29 cellular contexts compared by ENCODE assay signal in the genomic region with DNA sequence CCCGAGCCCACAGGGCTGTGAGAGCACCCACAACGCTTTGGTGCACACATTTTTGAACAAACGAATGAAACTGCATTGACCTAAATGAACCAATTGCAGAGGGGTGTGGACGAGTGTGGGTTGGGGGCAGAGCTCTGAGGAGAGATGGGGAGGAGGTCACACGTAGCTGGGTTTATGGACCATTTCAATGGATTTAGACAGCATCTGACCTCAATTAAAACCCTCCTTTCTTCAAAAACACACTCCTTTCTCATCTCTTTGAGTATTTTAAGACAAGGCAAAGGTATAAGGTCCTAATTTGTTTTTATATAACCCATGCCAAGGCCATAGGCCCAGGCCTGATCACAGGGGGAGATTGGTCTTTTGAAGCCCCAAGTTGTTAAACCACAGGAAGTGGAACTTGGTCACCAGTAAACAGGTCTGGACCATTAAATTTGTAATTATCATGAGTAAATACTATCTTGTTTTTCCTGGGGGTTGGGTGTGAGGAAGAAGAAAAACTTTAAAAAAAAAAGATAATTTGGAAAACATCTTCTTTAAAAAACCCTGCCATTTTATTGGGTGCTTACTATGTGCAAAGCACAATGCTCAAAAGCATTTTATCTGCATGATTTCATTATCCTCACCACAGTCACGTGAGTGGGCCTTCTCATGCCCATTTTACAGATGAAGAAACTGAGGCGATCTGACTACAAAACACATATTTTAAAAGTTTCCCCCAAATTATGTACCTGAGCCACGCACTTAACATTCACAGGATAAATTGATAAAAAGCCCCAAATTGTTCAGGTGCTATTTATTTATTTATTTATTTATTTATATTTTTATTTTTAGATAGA. TPM values are rescaled to one million over a fixed set of nuclear protein-coding genes. Genes with fewer than 3 reads are reported as not detected.
DNase-seq lines count a peak whose midpoint lies in the region; ATAC-seq and TF ChIP-seq lines count a peak whose summit lies in the region.
"Had no signal": no experiment of that assay in that cellular context is flagged by ENCODE, and none has a peak within 500 bp of the region (broad histone marks: within the 10 kb centered on the region; RNA-seq: fewer than 3 reads in every experiment).

No MANE protein-coding gene starts in this region.

- DNase-seq in activated naive CD8-positive, alpha-beta T cell treated with anti-CD3 and anti-CD28 coated beads, Interleukin-2, amount 10 ng/mL, durations not matched to agents 7 days and 5 days, result peak; percentile 17
- no peak for DNase-seq in activated naive CD8-positive, alpha-beta T cell treated with anti-CD3 and anti-CD28 coated beads for 36 hours
- DNase-seq in activated naive CD8-positive, alpha-beta T cell treated with anti-CD3 and anti-CD28 coated beads, Interleukin-2, amount 50 U/mL, for 24 hours, result no peak
- no peak for DNase-seq in stimulated activated effector memory CD8-positive, alpha-beta T cell treated with anti-CD3 and anti-CD28 coated beads, Interleukin-12 subunit alpha, Interleukin-12 subunit beta, amount 100 ng/mL, for 72 hours (ENCODE audit: low spot score in 2 of 2)
- DNase-seq in globus pallidus (ENCODE audit: low spot score), result no peak
- no peak for DNase-seq in mucosa of gallbladder (ENCODE audit: low spot score)
- no peak for DNase-seq in activated naive CD4-positive, alpha-beta T cell treated with Interleukin-2 at 50 U/mL for 16 hours
- DNase-seq: activated CD4-positive, alpha-beta T cell treated with anti-CD3 and anti-CD28 coated beads for 36 hours; activated naive CD4-positive, alpha-beta T cell treated with anti-CD3 and anti-CD28 coated beads, Interleukin-2, amount 50 U/mL, for 16 hours; activated T-cell treated with anti-CD3 and anti-CD28 coated beads, Interleukin-2, amount 50 U/mL, for 72 hours; anterior cingulate cortex; effector CD4-positive, alpha-beta T cell; midbrain; MM.1S; NCI-H2029; NCI-H2227 treated with DMSO at 0.1 percent for 48 hours; NCI-H69; pancreas; stimulated activated CD4-positive, alpha-beta T cell treated with anti-CD3 and anti-CD28 coated beads, Interleukin-2, amount 100 ng/mL, for 24 hours; transverse colon had no signal

- peaks cover 17% of the 10 kb centered on the region for H3K27me3 Mint-ChIP-seq in activated naive CD8-positive, alpha-beta T cell treated with anti-CD3 and anti-CD28 coated beads, Interleukin-2, amount 10 ng/mL, durations not matched to agents 7 days and 5 days
- peaks cover 9% of the 10 kb centered on the region for H3K27me3 Mint-ChIP-seq in activated naive CD8-positive, alpha-beta T cell treated with anti-CD3 and anti-CD28 coated beads for 36 hours
- peaks cover 15% of the 10 kb centered on the region for H3K27me3 Mint-ChIP-seq in activated naive CD8-positive, alpha-beta T cell treated with anti-CD3 and anti-CD28 coated beads, Interleukin-2, amount 50 U/mL, for 24 hours

- ATAC-seq in activated naive CD8-positive, alpha-beta T cell treated with anti-CD3 and anti-CD28 coated beads, Interleukin-2, amount 10 ng/mL, durations not matched to agents 7 days and 5 days (ENCODE audit: low read depth), result no peak
- ATAC-seq in activated naive CD8-positive, alpha-beta T cell treated with anti-CD3 and anti-CD28 coated beads, Interleukin-2, amount 50 U/mL, for 24 hours, result no peak
- no peak for ATAC-seq in stimulated activated effector memory CD8-positive, alpha-beta T cell treated with anti-CD3 and anti-CD28 coated beads, Interleukin-12 subunit alpha, Interleukin-12 subunit beta, amount 100 ng/mL, for 72 hours
- ATAC-seq: activated CD4-positive, alpha-beta T cell treated with anti-CD3 and anti-CD28 coated beads for 36 hours; activated T-cell treated with anti-CD3 and anti-CD28 coated beads, Interleukin-2, amount 50 U/mL, for 72 hours; pancreas had no signal

- no peak overlapping the region for H3K9ac ChIP-seq in KMS-11

- POLR2A ChIA-PET in activated naive CD8-positive, alpha-beta T cell treated with anti-CD3 and anti-CD28 coated beads, Interleukin-2, amount 10 ng/mL, durations not matched to agents 7 days and 5 days (lab: Charles Lee), result interaction anchor here (1.5 kb wide), 1 partner anchor 216 kb away, joined by 3 read pairs; a partner anchor contains a TSS

- H3K4me3 Mint-ChIP-seq in activated naive CD8-positive, alpha-beta T cell treated with anti-CD3 and anti-CD28 coated beads, Interleukin-2, amount 10 ng/mL, durations not matched to agents 7 days and 5 days, result no peak overlapping the region
- H3K4me3 Mint-ChIP-seq in activated naive CD8-positive, alpha-beta T cell treated with anti-CD3 and anti-CD28 coated beads for 36 hours, result no peak overlapping the region
- H3K4me3 Mint-ChIP-seq in activated naive CD8-positive, alpha-beta T cell treated with anti-CD3 and anti-CD28 coated beads, Interleukin-2, amount 50 U/mL, for 24 hours, result no peak overlapping the region
- no peak overlapping the region for H3K4me3 Mint-ChIP-seq in stimulated activated effector memory CD8-positive, alpha-beta T cell treated with anti-CD3 and anti-CD28 coated beads, Interleukin-12 subunit alpha, Interleukin-12 subunit beta, amount 100 ng/mL, for 72 hours
- H3K4me3 Mint-ChIP-seq: activated CD4-positive, alpha-beta T cell treated with anti-CD3 and anti-CD28 coated beads for 36 hours; activated T-cell treated with anti-CD3 and anti-CD28 coated beads, Interleukin-2, amount 50 U/mL, for 72 hours; T-helper 1 cell treated with Interleukin-12 subunit alpha and Interleukin-12 subunit beta and Interleukin-4 antibody, amounts not matched to agents 30 μg/mL and 1 μg/mL, for 36 hours had no signal

- no peaks in the 10 kb centered on the region for H3K79me2 ChIP-seq in KMS-11 (ENCODE audit: insufficient read depth, low read depth)

- H3K27ac Mint-ChIP-seq in activated naive CD8-positive, alpha-beta T cell treated with anti-CD3 and anti-CD28 coated beads, Interleukin-2, amount 10 ng/mL, durations not matched to agents 7 days and 5 days, result no peak overlapping the region
- H3K27ac Mint-ChIP-seq in activated naive CD8-positive, alpha-beta T cell treated with anti-CD3 and anti-CD28 coated beads for 36 hours, result no peak overlapping the region
- peak overlapping the region; percentile 39 for H3K27ac Mint-ChIP-seq in activated naive CD8-positive, alpha-beta T cell treated with anti-CD3 and anti-CD28 coated beads, Interleukin-2, amount 50 U/mL, for 24 hours
- H3K27ac Mint-ChIP-seq in stimulated activated effector memory CD8-positive, alpha-beta T cell treated with anti-CD3 and anti-CD28 coated beads, Interleukin-12 subunit alpha, Interleukin-12 subunit beta, amount 100 ng/mL, for 72 hours, result peak overlapping the region; percentile 14
- H3K27ac Mint-ChIP-seq: activated CD4-positive, alpha-beta T cell treated with anti-CD3 and anti-CD28 coated beads for 36 hours; activated T-cell treated with anti-CD3 and anti-CD28 coated beads, Interleukin-2, amount 50 U/mL, for 72 hours; T-helper 1 cell treated with Interleukin-12 subunit alpha and Interleukin-12 subunit beta and Interleukin-4 antibody, amounts not matched to agents 30 μg/mL and 1 μg/mL, for 36 hours had no signal

- H3K36me3 ChIP-seq in KMS-11 (ENCODE audit: insufficient read depth), result no peaks in the 10 kb centered on the region
- H3K36me3 ChIP-seq: HAP-1, pancreas, transverse colon had no signal

- no peaks in the 10 kb centered on the region for H3K9me3 Mint-ChIP-seq in activated naive CD8-positive, alpha-beta T cell treated with anti-CD3 and anti-CD28 coated beads, Interleukin-2, amount 10 ng/mL, durations not matched to agents 7 days and 5 days
- no peaks in the 10 kb centered on the region for H3K9me3 Mint-ChIP-seq in activated naive CD8-positive, alpha-beta T cell treated with anti-CD3 and anti-CD28 coated beads for 36 hours
- H3K9me3 Mint-ChIP-seq in activated naive CD8-positive, alpha-beta T cell treated with anti-CD3 and anti-CD28 coated beads, Interleukin-2, amount 50 U/mL, for 24 hours, result no peaks in the 10 kb centered on the region
- H3K9me3 Mint-ChIP-seq in stimulated activated effector memory CD8-positive, alpha-beta T cell treated with anti-CD3 and anti-CD28 coated beads, Interleukin-12 subunit alpha, Interleukin-12 subunit beta, amount 100 ng/mL, for 72 hours, result no peaks in the 10 kb centered on the region
- H3K9me3 Mint-ChIP-seq: activated T-cell treated with anti-CD3 and anti-CD28 coated beads, Interleukin-2, amount 50 U/mL, for 72 hours; T-helper 1 cell treated with Interleukin-12 subunit alpha and Interleukin-12 subunit beta and Interleukin-4 antibody, amounts not matched to agents 30 μg/mL and 1 μg/mL, for 36 hours had no signal

- peaks cover 4% of the 10 kb centered on the region for H3K36me3 Mint-ChIP-seq in activated naive CD8-positive, alpha-beta T cell treated with anti-CD3 and anti-CD28 coated beads, Interleukin-2, amount 10 ng/mL, durations not matched to agents 7 days and 5 days
- H3K36me3 Mint-ChIP-seq in activated naive CD8-positive, alpha-beta T cell treated with anti-CD3 and anti-CD28 coated beads for 36 hours, result no peaks in the 10 kb centered on the region
- H3K36me3 Mint-ChIP-seq in activated naive CD8-positive, alpha-beta T cell treated with anti-CD3 and anti-CD28 coated beads, Interleukin-2, amount 50 U/mL, for 24 hours (ENCODE audit: low read depth), result no peaks in the 10 kb centered on the region
- H3K36me3 Mint-ChIP-seq in stimulated activated effector memory CD8-positive, alpha-beta T cell treated with anti-CD3 and anti-CD28 coated beads, Interleukin-12 subunit alpha, Interleukin-12 subunit beta, amount 100 ng/mL, for 72 hours, result no peaks in the 10 kb centered on the region

- no peaks in the 10 kb centered on the region for H4K20me1 ChIP-seq in KMS-11 (ENCODE audit: insufficient read depth)

- no peak overlapping the region for H3K4me3 ChIP-seq in KMS-11 (IDR thresholded peaks at IDR 0.05; ENCODE audit: insufficient read depth, low read depth, low read length)
- H3K4me3 ChIP-seq: HAP-1, pancreas, smooth muscle cell, transverse colon had no signal

- peaks cover 45% of the 10 kb centered on the region for H3K4me1 Mint-ChIP-seq in activated naive CD8-positive, alpha-beta T cell treated with anti-CD3 and anti-CD28 coated beads, Interleukin-2, amount 10 ng/mL, durations not matched to agents 7 days and 5 days
- peaks cover 44% of the 10 kb centered on the region for H3K4me1 Mint-ChIP-seq in activated naive CD8-positive, alpha-beta T cell treated with anti-CD3 and anti-CD28 coated beads for 36 hours
- peaks cover 53% of the 10 kb centered on the region for H3K4me1 Mint-ChIP-seq in activated naive CD8-positive, alpha-beta T cell treated with anti-CD3 and anti-CD28 coated beads, Interleukin-2, amount 50 U/mL, for 24 hours
- H3K4me1 Mint-ChIP-seq in stimulated activated effector memory CD8-positive, alpha-beta T cell treated with anti-CD3 and anti-CD28 coated beads, Interleukin-12 subunit alpha, Interleukin-12 subunit beta, amount 100 ng/mL, for 72 hours, result peaks cover 55% of the 10 kb centered on the region

- no peak overlapping the region for H2AFZ ChIP-seq in KMS-11 (ENCODE audit: low read depth)

- H3K27me3 ChIP-seq in KMS-11 (ENCODE audit: insufficient read depth, low read depth), result no peaks in the 10 kb centered on the region
- H3K27me3 ChIP-seq: pancreas had no signal

- TF ChIP-seq CTCF in KMS-11 (conservative IDR thresholded peaks at IDR 0.05; ENCODE audit: low read depth, low read length), result no peak

- H3K4me2 ChIP-seq in KMS-11, result peak overlapping the region; percentile 55
- H3K4me2 ChIP-seq: smooth muscle cell had no signal

- H3K4me1 ChIP-seq in KMS-11 (ENCODE audit: low read depth, poor library complexity, severe bottlenecking), result peaks cover 94% of the 10 kb centered on the region
- H3K4me1 ChIP-seq: HAP-1, pancreas had no signal

- no peak overlapping the region for H3K27ac ChIP-seq in KMS-11
- H3K27ac ChIP-seq: epithelial cell of prostate, pancreas, transverse colon had no signal

RNA-seq across cellular contexts. Expression of a gene that starts 8.9 kb away (rescaled TPM):
- under 1 TPM; 0.14 to 0.25 TPM for total RNA-seq in activated naive CD8-positive, alpha-beta T cell treated with anti-CD3 and anti-CD28 coated beads, Interleukin-2, amount 10 ng/mL, durations not matched to agents 7 days and 5 days
- total RNA-seq in activated naive CD8-positive, alpha-beta T cell treated with anti-CD3 and anti-CD28 coated beads for 36 hours, result under 1 TPM in 1 of 2 experiments, not detected in 1; 0.04 TPM
- 152 TPM for total RNA-seq in mucosa of gallbladder
- total RNA-seq: activated CD4-positive, alpha-beta T cell treated with anti-CD3 and anti-CD28 coated beads for 36 hours; activated T-cell treated with anti-CD3 and anti-CD28 coated beads, Interleukin-2, amount 50 U/mL, for 72 hours; SK-MEL-5 had no signal

RNA-seq across cellular contexts. Expression of a gene that starts 13.0 kb away (rescaled TPM):
- under 1 TPM; 0.75 to 0.91 TPM for total RNA-seq in activated naive CD8-positive, alpha-beta T cell treated with anti-CD3 and anti-CD28 coated beads, Interleukin-2, amount 10 ng/mL, durations not matched to agents 7 days and 5 days
- total RNA-seq in activated naive CD8-positive, alpha-beta T cell treated with anti-CD3 and anti-CD28 coated beads for 36 hours, result not detected
- 0.66 TPM for total RNA-seq in mucosa of gallbladder
- total RNA-seq: A673; activated CD4-positive, alpha-beta T cell treated with anti-CD3 and anti-CD28 coated beads for 36 hours; activated T-cell treated with anti-CD3 and anti-CD28 coated beads, Interleukin-2, amount 50 U/mL, for 72 hours; Daoy; lower leg skin; SK-MEL-5; smooth muscle cell had no signal

Comparison
In these comparisons a context has a peak if more than half of its experiments do, and no peak if none do; other contexts are left out.
1. H3K27ac Mint-ChIP-seq: peak in activated naive CD8-positive, alpha-beta T cell treated with anti-CD3 and anti-CD28 coated beads, Interleukin-2, amount 50 U/mL, for 24 hours (single experiment) and stimulated activated effector memory CD8-positive, alpha-beta T cell treated with anti-CD3 and anti-CD28 coated beads, Interleukin-12 subunit alpha, Interleukin-12 subunit beta, amount 100 ng/mL, for 72 hours (single experiment); none in activated naive CD8-positive, alpha-beta T cell treated with anti-CD3 and anti-CD28 coated beads, Interleukin-2, amount 10 ng/mL, durations not matched to agents 7 days and 5 days (single experiment) and activated naive CD8-positive, alpha-beta T cell treated with anti-CD3 and anti-CD28 coated beads for 36 hours (single experiment).
2. RNA of a gene that starts 8.9 kb away (total RNA-seq): 152 TPM in mucosa of gallbladder (single experiment); 0.14 to 0.25 TPM in activated naive CD8-positive, alpha-beta T cell treated with anti-CD3 and anti-CD28 coated beads, Interleukin-2, amount 10 ng/mL, durations not matched to agents 7 days and 5 days and 0.04 TPM in activated naive CD8-positive, alpha-beta T cell treated with anti-CD3 and anti-CD28 coated beads for 36 hours; every median in the first group is over 100 times any median in the second.